15 cellular contexts compared by ENCODE assay signal in genomic region chr3:128447561-128448013, GRCh38. TPM values are rescaled to one million over a fixed set of nuclear protein-coding genes. Genes with fewer than 3 reads are reported as not detected.
DNase-seq lines count a peak whose midpoint lies in the region; ATAC-seq, FAIRE-seq and TF ChIP-seq lines count a peak whose summit lies in the region.
"Had no signal": no experiment of that assay in that cellular context is flagged by ENCODE, and none has a peak within 500 bp of the region (broad histone marks: within the 10 kb centered on the region; RNA-seq: fewer than 3 reads in every experiment).

No MANE protein-coding gene starts in this region.

- intact Hi-C loops in activated CD4-positive, alpha-beta T cell treated with anti-CD3 and anti-CD28 coated beads, Interleukin-2, amount 10 ng/mL, durations not matched to agents 24 days and 14 days (cut with micrococcal nuclease): loop anchor here (5.0 kb wide), 1 partner anchor 40 kb away; no protein-coding TSS in a partner anchor
- intact Hi-C loops in A673 (cut with micrococcal nuclease; ENCODE audit: unreplicated experiment): no loop called here

- H3K9ac ChIP-seq in BLaER1: no peak overlapping the region
- H3K9ac ChIP-seq: SK-N-SH had no signal

- peaks cover 22% of the 10 kb centered on the region for H3K36me3 Mint-ChIP-seq in activated CD4-positive, alpha-beta T cell treated with anti-CD3 and anti-CD28 coated beads, Interleukin-2, amount 10 ng/mL, durations not matched to agents 24 days and 14 days (ENCODE audit: low read depth)
- peaks cover 0 to 30% (median 17%) of the 10 kb centered on the region in 3 donors for H3K36me3 Mint-ChIP-seq in naive thymus-derived CD8-positive, alpha-beta T cell

- CTCF ChIA-PET in A673 (lab: Charles Lee): no interaction called here

- peaks cover 10% of the 10 kb centered on the region; the same call in 1 of the 2 replicates for H3K9me3 ChIP-seq in BLaER1
- no peaks in the 10 kb centered on the region for H3K9me3 ChIP-seq in A673 (ENCODE audit: low read depth, low read length, poor library complexity, severe bottlenecking)
- H3K9me3 ChIP-seq: heart left ventricle, SK-N-SH had no signal

- H3K36me3 ChIP-seq in BLaER1 (no peaks in the 10 kb centered on the region), A673 (ENCODE audit: insufficient read depth, low read length, poor library complexity, severe bottlenecking) (no peaks in the 10 kb centered on the region)
- H3K36me3 ChIP-seq: heart left ventricle had no signal

- peaks cover 10% of the 10 kb centered on the region for H3K27me3 Mint-ChIP-seq in activated CD4-positive, alpha-beta T cell treated with anti-CD3 and anti-CD28 coated beads, Interleukin-2, amount 10 ng/mL, durations not matched to agents 24 days and 14 days
- H3K27me3 Mint-ChIP-seq in naive thymus-derived CD8-positive, alpha-beta T cell: peaks cover 0 to 10% (median 4%) of the 10 kb centered on the region in 5 donors

- FAIRE-seq in GM19239 (lab: Jason Lieb, UNC): peak; percentile 47

- H3K4me3 ChIP-seq in BLaER1 (no peak overlapping the region), A673 (ENCODE audit: low read depth, low read length, poor library complexity, severe bottlenecking) (no peak overlapping the region)
- H3K4me3 ChIP-seq: dorsolateral prefrontal cortex, heart left ventricle had no signal

- peak; percentile 23 to 39 for ATAC-seq in naive thymus-derived CD8-positive, alpha-beta T cell
- ATAC-seq: heart left ventricle had no signal

- TF ChIP-seq CTCF in A673 (conservative IDR thresholded peaks at IDR 0.05; ENCODE audit: low read depth, low read length): no peak

- H3K4me1 Mint-ChIP-seq in activated CD4-positive, alpha-beta T cell treated with anti-CD3 and anti-CD28 coated beads, Interleukin-2, amount 10 ng/mL, durations not matched to agents 24 days and 14 days: peaks cover 29% of the 10 kb centered on the region
- peaks cover 17 to 30% (median 27%) of the 10 kb centered on the region in 4 donors for H3K4me1 Mint-ChIP-seq in naive thymus-derived CD8-positive, alpha-beta T cell

- POLR2A ChIA-PET in naive thymus-derived CD8-positive, alpha-beta T cell (lab: Charles Lee): interaction anchor here (1.3 kb wide), 1 partner anchor 42 kb away, joined by 4 read pairs; no protein-coding TSS in a partner anchor
- POLR2A ChIA-PET in A673 (lab: Charles Lee; ENCODE audit: low non-redundant PET): interaction anchor here (0.6 kb wide), 1 partner anchor 65 kb away, joined by 4 read pairs; no protein-coding TSS in a partner anchor

- 0 out of 2 replicates have a peak, but pooled peaks cover under 1% of the 10 kb centered on the region for H4K20me1 ChIP-seq in BLaER1

- H3K27me3 ChIP-seq in BLaER1 (no peaks in the 10 kb centered on the region), A673 (replicated peaks; ENCODE audit: insufficient read depth, low read depth, low read length, poor library complexity) (no peaks in the 10 kb centered on the region)
- H3K27me3 ChIP-seq: dorsolateral prefrontal cortex, heart left ventricle had no signal

- no peak overlapping the region for H3K27ac ChIP-seq in BLaER1
- no peak overlapping the region for H3K27ac ChIP-seq in A673 (ENCODE audit: low read depth, low read length, poor library complexity, severe bottlenecking)
- H3K27ac ChIP-seq: dorsolateral prefrontal cortex, heart left ventricle had no signal

- peaks cover 40% of the 10 kb centered on the region for H3K9me3 Mint-ChIP-seq in activated CD4-positive, alpha-beta T cell treated with anti-CD3 and anti-CD28 coated beads, Interleukin-2, amount 10 ng/mL, durations not matched to agents 24 days and 14 days
- peaks cover 11 to 58% (median 32%) of the 10 kb centered on the region in 9 donors for H3K9me3 Mint-ChIP-seq in naive thymus-derived CD8-positive, alpha-beta T cell

- H3K4me1 ChIP-seq in BLaER1 (peaks cover 19% of the 10 kb centered on the region), A673 (ENCODE audit: insufficient read depth, low read length, poor library complexity, severe bottlenecking) (no peaks in the 10 kb centered on the region)
- H3K4me1 ChIP-seq: heart left ventricle had no signal

- H3K27ac Mint-ChIP-seq in activated CD4-positive, alpha-beta T cell treated with anti-CD3 and anti-CD28 coated beads, Interleukin-2, amount 10 ng/mL, durations not matched to agents 24 days and 14 days: peak overlapping the region; percentile 93
- peak overlapping the region in 8 of 10 donors; percentile 11 to 93 (median 24) for H3K27ac Mint-ChIP-seq in naive thymus-derived CD8-positive, alpha-beta T cell

- DNase-seq in GM19239 (ENCODE audit: insufficient read length, low spot score) (no peak), amygdala (lab: John Stamatoyannopoulos, UW) (no peak), A673 (ENCODE audit: low spot score) (no peak), Ammon's horn (ENCODE audit: low spot score) (no peak), SHP77 (lab: John Stamatoyannopoulos, UW) (no peak)
- DNase-seq in activated CD4-positive, alpha-beta T cell treated with anti-CD3 and anti-CD28 coated beads, Interleukin-2, amount 10 ng/mL, durations not matched to agents 24 days and 14 days: peak; percentile 87
- peak in 2 of 10 donors; percentile 17 to 25 for DNase-seq in naive thymus-derived CD8-positive, alpha-beta T cell
- DNase-seq: activated gamma-delta T cell, AML-193, dorsolateral prefrontal cortex, heart left ventricle, mesenchymal stem cell, SK-N-SH had no signal

- peak overlapping the region; percentile 55 for H3K4me2 ChIP-seq in BLaER1
- H3K4me2 ChIP-seq: SK-N-SH had no signal

- peak overlapping the region; percentile 61 for H3K4me3 Mint-ChIP-seq in activated CD4-positive, alpha-beta T cell treated with anti-CD3 and anti-CD28 coated beads, Interleukin-2, amount 10 ng/mL, durations not matched to agents 24 days and 14 days
- H3K4me3 Mint-ChIP-seq in naive thymus-derived CD8-positive, alpha-beta T cell: peak overlapping the region in 1 of 10 donors; percentile 13

- no TSS peak for BruUV-seq in A673 (replicated peaks; lab: Mats Ljungman, UMichigan)

RNA-seq across cellular contexts. Expression of gene DNAJB8, which starts 19.1 kb away (rescaled TPM):
- total RNA-seq in activated CD4-positive, alpha-beta T cell treated with anti-CD3 and anti-CD28 coated beads, Interleukin-2, amount 10 ng/mL, durations not matched to agents 24 days and 14 days: not detected in 2 replicates
- not detected for total RNA-seq in naive thymus-derived CD8-positive, alpha-beta T cell
- not detected for polyA plus RNA-seq in naive thymus-derived CD8-positive, alpha-beta T cell
- not detected in 2 replicates for total RNA-seq in A673 (2021)
- total RNA-seq: dorsolateral prefrontal cortex, heart left ventricle, pulmonary artery endothelial cell had no signal
- polyA plus RNA-seq: heart left ventricle, SK-N-SH had no signal

RNA-seq across cellular contexts. Expression of gene GATA2, which starts 45.4 kb away (rescaled TPM):
- not detected in 2 replicates for total RNA-seq in activated CD4-positive, alpha-beta T cell treated with anti-CD3 and anti-CD28 coated beads, Interleukin-2, amount 10 ng/mL, durations not matched to agents 24 days and 14 days
- not detected for total RNA-seq in naive thymus-derived CD8-positive, alpha-beta T cell
- not detected for polyA plus RNA-seq in naive thymus-derived CD8-positive, alpha-beta T cell
- 14.2 and 19.4 TPM in 2 replicates for total RNA-seq in A673 (2021)

Comparison
In these comparisons a context has a peak if more than half of its experiments do, and no peak if none do; other contexts are left out.
1. RNA of gene GATA2, which starts 45.4 kb away (total RNA-seq): 14.2 to 19.4 TPM in A673; not detected in activated CD4-positive, alpha-beta T cell treated with anti-CD3 and anti-CD28 coated beads, Interleukin-2, amount 10 ng/mL, durations not matched to agents 24 days and 14 days and not detected in naive thymus-derived CD8-positive, alpha-beta T cell; every median in the first group is over 10 times any median in the second.